In genomic region chr17:17748604-17749003, GRCh38 we compare ENCODE assay signal across 1 cellular context.
TF ChIP-seq lines count a peak whose summit lies in the region.

No MANE protein-coding gene starts in this region.

TF ChIP-seq in H1, 55 proteins besides CTCF, POLR2A, EP300 and RAD21:
- TF ChIP-seq EZH2 (IDR thresholded peaks at IDR 0.05; ENCODE audit: low read depth, low read length, severe bottlenecking) (no peak), CBX5 (IDR thresholded peaks at IDR 0.05; ENCODE audit: low read depth, low read length) (no peak), CREB1 (IDR thresholded peaks at IDR 0.05) (no peak), SRF (IDR thresholded peaks at IDR 0.05; ENCODE audit: low read depth, low read length) (no peak), MAX (IDR thresholded peaks at IDR 0.05) (no peak), TEAD4 (IDR thresholded peaks at IDR 0.05; ENCODE audit: low read depth, low read length) (no peak), GABPA (IDR thresholded peaks at IDR 0.05; ENCODE audit: borderline replicate concordance, insufficient read depth, low read length) (no peak)
TF ChIP-seq in H1: peak in this region for 0.
